11 cellular contexts compared by ENCODE assay signal in the genomic region with DNA sequence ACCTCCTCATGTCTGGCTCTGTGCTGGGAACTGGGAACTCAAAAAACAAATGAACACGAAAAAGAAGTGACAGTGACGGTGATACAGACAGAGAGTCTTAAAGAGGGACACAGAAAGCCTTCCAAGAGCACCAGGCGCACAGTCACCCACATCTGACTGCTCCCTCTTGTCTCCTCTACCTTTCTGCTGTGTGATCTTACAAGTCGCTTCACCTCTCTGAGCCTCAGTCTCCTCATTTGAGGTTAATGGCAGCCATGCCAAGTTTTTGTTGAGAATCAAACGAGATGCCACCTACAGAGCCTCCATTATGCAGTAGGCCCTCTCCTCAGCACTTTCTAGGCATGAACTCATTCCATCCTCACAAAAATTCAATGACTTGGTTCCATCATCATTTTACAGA. TPM values are rescaled to one million over a fixed set of nuclear protein-coding genes. Genes with fewer than 3 reads are reported as not detected.
DNase-seq lines count a peak whose midpoint lies in the region; ATAC-seq and TF ChIP-seq lines count a peak whose summit lies in the region.
"Had no signal": no experiment of that assay in that cellular context is flagged by ENCODE, and none has a peak within 500 bp of the region (broad histone marks: within the 10 kb centered on the region; RNA-seq: fewer than 3 reads in every experiment).

No MANE protein-coding gene starts in this region.

- POLR2A ChIA-PET in activated B cell treated with CpG ODN at 0.5 μM for 24 hours (lab: Charles Lee) = interaction anchor here (0.8 to 1.4 kb wide), 3 partner anchors 29 to 38 kb away, joined by 3 to 7 read pairs (median 3); no protein-coding TSS in a partner anchor

- H3K9me3 ChIP-seq in BLaER1 = no peaks in the 10 kb centered on the region
- H3K9me3 ChIP-seq in SJCRH30 (replicated peaks) = no peaks in the 10 kb centered on the region

- H3K27me3 Mint-ChIP-seq in activated B cell treated with CpG ODN at 0.5 μM for 24 hours = peaks cover 31% of the 10 kb centered on the region
- H3K27me3 Mint-ChIP-seq in glutamatergic neuron (ENCODE audit: unreplicated experiment) = peaks cover 2% of the 10 kb centered on the region

- intact Hi-C loops in activated B cell treated with CpG ODN at 0.5 μM for 24 hours (cut with micrococcal nuclease) = loop anchor here (2.0 kb wide), 1 partner anchor 16 kb away; no protein-coding TSS in a partner anchor

- H3K4me1 ChIP-seq in BLaER1 = peaks cover 98% of the 10 kb centered on the region
- peaks cover 18% of the 10 kb centered on the region for H3K4me1 ChIP-seq in SJCRH30

- H3K27ac ChIP-seq in BLaER1 = 0 out of 2 replicates have a peak overlapping the region, but pooled peaks have one; percentile 42
- no peak overlapping the region for H3K27ac ChIP-seq in SJCRH30
- H3K27ac ChIP-seq: WERI-Rb-1 had no signal

- peaks cover 72% of the 10 kb centered on the region for H3K4me1 Mint-ChIP-seq in activated B cell treated with CpG ODN at 0.5 μM for 24 hours
- peaks cover 8% of the 10 kb centered on the region for H3K4me1 Mint-ChIP-seq in glutamatergic neuron (ENCODE audit: low read depth, unreplicated experiment)

- no peak for DNase-seq in activated B cell treated with CpG ODN at 0.5 μM for 24 hours
- peak; percentile 5 for DNase-seq in glutamatergic neuron
- DNase-seq in retina = peak; percentile 1
- no peak for DNase-seq in DMS 273 (lab: John Stamatoyannopoulos, UW; ENCODE audit: unreplicated experiment)
- DNase-seq in NCI-H82 (lab: John Stamatoyannopoulos, UW) = no peak
- no peak for DNase-seq in SKM-1 (lab: John Stamatoyannopoulos, UW; ENCODE audit: unreplicated experiment)
- DNase-seq in SJCRH30 = no peak
- DNase-seq: NCI-H187 treated with DMSO at 0.1 percent for 48 hours, nucleus accumbens had no signal

- peaks cover 19% of the 10 kb centered on the region for H3K36me3 Mint-ChIP-seq in activated B cell treated with CpG ODN at 0.5 μM for 24 hours (ENCODE audit: low read depth)
- H3K36me3 Mint-ChIP-seq in glutamatergic neuron (ENCODE audit: unreplicated experiment) = no peaks in the 10 kb centered on the region

- H3K27ac Mint-ChIP-seq in activated B cell treated with CpG ODN at 0.5 μM for 24 hours (peak overlapping the region; percentile 50), glutamatergic neuron (ENCODE audit: unreplicated experiment) (no peak overlapping the region)

- peak overlapping the region; percentile 50; the same call in 1 of the 2 replicates for H3K9ac ChIP-seq in BLaER1

- TF ChIP-seq CTCF in activated B cell treated with CpG ODN at 0.5 μM for 24 hours (IDR thresholded peaks at IDR 0.05) (no peak), glutamatergic neuron (IDR thresholded peaks at IDR 0.05; ENCODE audit: partially characterized antibody, unreplicated experiment) (no peak)

- peak overlapping the region; percentile 95 for H3K4me2 ChIP-seq in BLaER1

- H3K36me3 ChIP-seq in BLaER1 (no peaks in the 10 kb centered on the region), SJCRH30 (no peaks in the 10 kb centered on the region)
- H3K36me3 ChIP-seq: WERI-Rb-1 had no signal

- H3K4me3 Mint-ChIP-seq in activated B cell treated with CpG ODN at 0.5 μM for 24 hours (peak overlapping the region; percentile 86), glutamatergic neuron (ENCODE audit: unreplicated experiment) (no peak overlapping the region)

- H3K9me3 Mint-ChIP-seq in activated B cell treated with CpG ODN at 0.5 μM for 24 hours (no peaks in the 10 kb centered on the region), glutamatergic neuron (ENCODE audit: unreplicated experiment) (peaks cover 3% of the 10 kb centered on the region)

- H3K4me3 ChIP-seq in BLaER1 = no peak overlapping the region
- H3K4me3 ChIP-seq in SJCRH30 = no peak overlapping the region

- ATAC-seq in activated B cell treated with CpG ODN at 0.5 μM for 24 hours (ENCODE audit: low read depth) = no peak

- peaks cover 23% of the 10 kb centered on the region for H4K20me1 ChIP-seq in BLaER1

- CTCF ChIA-PET in activated B cell treated with CpG ODN at 0.5 μM for 24 hours (lab: Charles Lee) = interaction anchor here (1.0 kb wide), 1 partner anchor 74 kb away, joined by 3 read pairs; no protein-coding TSS in a partner anchor

- H3K27me3 ChIP-seq in BLaER1 (peaks cover 43% of the 10 kb centered on the region), SJCRH30 (no peaks in the 10 kb centered on the region)

RNA-seq across cellular contexts. Expression of a gene that starts 3.7 kb away (rescaled TPM):
- total RNA-seq in activated B cell treated with CpG ODN at 0.5 μM for 24 hours (25.8 and 27.8 TPM in 2 replicates), glutamatergic neuron (ENCODE audit: unreplicated experiment) (0.39 TPM)
- 0.15 and 0.30 TPM in 2 replicates for total RNA-seq in SJCRH30 (2014; rRNA removed; shearing (Covaris generic))

Comparison
In these comparisons a context has a peak if more than half of its experiments do, and no peak if none do; other contexts are left out.
1. DNase-seq: peak in glutamatergic neuron (single experiment) and retina (single experiment); none in activated B cell treated with CpG ODN at 0.5 μM for 24 hours (single experiment), DMS 273 (single experiment), NCI-H82 (single experiment), SKM-1 (single experiment) and SJCRH30 (0 of 2).
2. RNA of a gene that starts 3.7 kb away (total RNA-seq): 25.8 to 27.8 TPM in activated B cell treated with CpG ODN at 0.5 μM for 24 hours; 0.39 TPM in glutamatergic neuron (single experiment) and 0.15 to 0.30 TPM in SJCRH30; every median in the first group is over 10 times any median in the second.